ENCODE assay signal across 8 cellular contexts in the genomic region with DNA sequence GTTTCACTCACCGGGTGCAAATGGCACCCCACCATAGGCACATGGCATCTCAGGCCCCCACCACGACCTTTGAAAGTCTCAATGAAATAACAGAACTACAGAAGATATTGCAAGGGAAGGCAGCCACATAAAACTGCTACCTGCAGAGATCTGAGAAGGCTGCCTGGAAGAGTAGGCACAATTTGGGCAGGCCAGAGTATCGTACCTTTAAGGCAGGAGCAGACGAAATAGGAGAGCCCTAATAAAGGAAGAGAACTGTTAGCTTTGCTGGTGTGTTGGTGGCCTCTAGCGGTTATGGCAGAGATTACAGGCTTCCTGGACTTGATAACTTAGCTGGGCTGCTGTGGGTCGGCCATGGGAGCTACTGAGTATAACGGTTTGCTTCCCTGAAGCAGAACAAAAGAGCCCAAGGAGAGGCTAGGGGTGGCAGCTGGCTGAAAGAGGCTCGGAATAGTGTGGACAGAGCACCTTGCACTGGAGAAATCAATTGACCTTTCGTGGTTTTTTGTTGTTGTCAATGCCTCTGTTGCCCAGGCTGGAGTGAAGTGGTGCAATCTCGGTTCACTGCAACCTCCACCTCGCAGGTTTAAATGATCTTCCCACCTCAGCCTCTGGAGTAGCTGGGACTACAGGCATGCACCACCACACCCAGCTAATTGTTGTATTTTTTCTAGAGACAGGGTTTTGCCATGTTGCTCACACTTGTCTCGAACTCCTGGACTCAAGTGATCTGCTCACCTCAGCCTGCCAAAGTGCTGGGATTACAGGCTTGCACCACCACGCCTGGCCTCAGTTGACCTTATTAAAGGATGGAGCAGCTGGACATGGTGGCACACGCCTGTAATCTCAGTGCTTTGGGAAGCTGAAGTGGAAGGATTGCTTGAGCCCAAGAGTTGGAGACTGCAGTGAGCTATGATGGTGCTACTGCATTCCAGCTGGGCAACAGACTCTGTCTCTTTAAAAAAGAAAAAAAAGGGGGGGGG. TPM values are rescaled to one million over a fixed set of nuclear protein-coding genes. Genes with fewer than 3 reads are reported as not detected.
DNase-seq lines count a peak whose midpoint lies in the region; ATAC-seq and TF ChIP-seq lines count a peak whose summit lies in the region.

No MANE protein-coding gene starts in this region.

- H3K36me3 ChIP-seq in ascending aorta (peaks cover 0 to 10% of the 10 kb centered on the region in 2 donors), hepatocyte (replicated peaks; ENCODE audit: insufficient read depth, low read depth) (no peaks in the 10 kb centered on the region)

- H4K20me1 ChIP-seq in hepatocyte (ENCODE audit: insufficient read depth, poor library complexity, severe bottlenecking) = peaks cover 4% of the 10 kb centered on the region

- no peaks in the 10 kb centered on the region for H3K9me2 ChIP-seq in hepatocyte (replicated peaks; ENCODE audit: insufficient read depth)

- H3K79me2 ChIP-seq in hepatocyte = peaks cover 3% of the 10 kb centered on the region

- intact Hi-C loops in ascending aorta (cut with DNase I) = loop anchor here (10.0 kb wide), 3 partner anchors 542 to 732 kb away; a partner anchor contains a TSS

- no peak overlapping the region for H2AFZ ChIP-seq in hepatocyte

- ATAC-seq in HG03139 (IDR thresholded peaks at IDR 0.05; ENCODE audit: unreplicated experiment) = no peak
- ATAC-seq in HG02973 (IDR thresholded peaks at IDR 0.05; ENCODE audit: unreplicated experiment) = no peak

- WGBS in hepatocyte (ENCODE audit: low lambda C conversion rate, missing lambda C conversion rate) = 59% methylated on average over 14 of the region's 14 CpGs

- peak; percentile 93 for TF ChIP-seq CTCF in GM12873 (IDR thresholded peaks at IDR 0.05; ENCODE audit: insufficient read depth, low read depth, low read length, missing control alignments)
- peak; percentile 82 to 90 (median 86) for TF ChIP-seq CTCF in ascending aorta (IDR thresholded peaks at IDR 0.05)
- peak; percentile 81 for TF ChIP-seq CTCF in hepatocyte (IDR thresholded peaks at IDR 0.05; ENCODE audit: poor library complexity)

- peak; percentile 88 for DNase-seq in NCI-H1694 treated with DMSO at 0.1 percent for 48 hours (lab: John Stamatoyannopoulos, UW)
- peak; percentile 67 for DNase-seq in T-helper 9 cell
- peak in 1 of 2 donors; percentile 88 for DNase-seq in ascending aorta (ENCODE audit: low spot score in 2 of 2)
- DNase-seq in hepatocyte (ENCODE audit: low spot score) = peak; percentile 89
- peak; percentile 71 for DNase-seq in smooth muscle cell of the brain vasculature (ENCODE audit: low read depth, low spot score)

- H3K4me1 ChIP-seq in ascending aorta (peaks cover 5 to 16% of the 10 kb centered on the region in 2 donors), hepatocyte (ENCODE audit: insufficient read depth) (peaks cover 11% of the 10 kb centered on the region)

- no peak overlapping the region for H3K27ac ChIP-seq in ascending aorta
- no peak overlapping the region for H3K27ac ChIP-seq in hepatocyte

- no peaks in the 10 kb centered on the region for H3K27me3 ChIP-seq in ascending aorta
- no peaks in the 10 kb centered on the region for H3K27me3 ChIP-seq in hepatocyte

- H3K4me2 ChIP-seq in hepatocyte = no peak overlapping the region

- H3K9me3 ChIP-seq in ascending aorta (no peaks in the 10 kb centered on the region), hepatocyte (ENCODE audit: low read depth) (no peaks in the 10 kb centered on the region)

- H3K4me3 ChIP-seq in ascending aorta = no peak overlapping the region
- H3K4me3 ChIP-seq in hepatocyte = no peak overlapping the region

RNA-seq across cellular contexts. Expression of a gene that starts 4.8 kb away (rescaled TPM):
- total RNA-seq in ascending aorta = 37.4 TPM
- total RNA-seq in hepatocyte = 38.2 and 48.2 TPM in 2 replicates
- polyA plus RNA-seq in hepatocyte = 119 and 139 TPM in 2 replicates

RNA-seq across cellular contexts. Expression of a gene that starts 14.3 kb away (rescaled TPM):
- total RNA-seq in ascending aorta = not detected
- total RNA-seq in hepatocyte = 0.20 and 0.30 TPM in 2 replicates
- polyA plus RNA-seq in hepatocyte = 1.3 and 1.5 TPM in 2 replicates

RNA-seq across cellular contexts. Expression of a gene that starts 17.1 kb away (rescaled TPM):
- total RNA-seq in ascending aorta (80.8 TPM), hepatocyte (24.1 and 34.6 TPM in 2 replicates)
- 44.5 and 49.8 TPM in 2 replicates for polyA plus RNA-seq in hepatocyte

RNA-seq across cellular contexts. Expression of a gene that starts 18.9 kb away (rescaled TPM):
- 36.3 TPM for total RNA-seq in ascending aorta
- 22.8 and 28.3 TPM in 2 replicates for total RNA-seq in hepatocyte
- polyA plus RNA-seq in hepatocyte = 30.0 and 38.6 TPM in 2 replicates
